Comparison of ENCODE assay signal across 13 cellular contexts in the genomic region with DNA sequence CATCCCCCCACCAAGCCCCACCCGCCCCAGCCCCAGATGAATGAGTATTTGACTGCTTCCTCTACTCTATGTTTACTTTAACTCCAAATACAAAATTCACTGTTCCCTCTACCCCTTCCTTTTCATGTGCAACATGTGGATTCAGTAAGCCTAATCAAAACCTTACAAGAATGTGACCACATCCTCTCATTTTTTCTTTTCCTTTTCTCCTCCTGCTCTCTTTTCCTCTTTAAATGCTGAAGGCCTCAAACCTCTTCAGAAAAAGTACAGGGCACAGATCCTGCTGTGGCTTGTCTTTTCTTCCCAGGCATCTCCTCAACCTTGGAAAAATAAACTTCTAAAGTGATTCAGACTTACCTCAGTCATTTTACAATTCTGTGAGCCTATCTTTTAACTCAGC.
DNase-seq lines count a peak whose midpoint lies in the region; ATAC-seq and TF ChIP-seq lines count a peak whose summit lies in the region.
"Had no signal": no experiment of that assay in that cellular context is flagged by ENCODE, and none has a peak within 500 bp of the region (broad histone marks: within the 10 kb centered on the region; RNA-seq: fewer than 3 reads in every experiment).

No MANE protein-coding gene starts in this region.

- no peak overlapping the region for H3K4me3 Mint-ChIP-seq in MCF 10A (ENCODE audit: unreplicated experiment)
- no peak overlapping the region for H3K4me3 Mint-ChIP-seq in activated CD8-positive, alpha-beta T cell treated with anti-CD3 and anti-CD28 coated beads, Interleukin-2, amount 10 ng/mL, durations not matched to agents 7 days and 5 days

- peaks cover 18% of the 10 kb centered on the region for H3K36me3 Mint-ChIP-seq in MCF 10A (ENCODE audit: insufficient read depth, unreplicated experiment)
- peaks cover 43% of the 10 kb centered on the region for H3K36me3 Mint-ChIP-seq in activated CD8-positive, alpha-beta T cell treated with anti-CD3 and anti-CD28 coated beads, Interleukin-2, amount 10 ng/mL, durations not matched to agents 7 days and 5 days (ENCODE audit: low read depth)

- intact Hi-C loops in MCF 10A (cut with micrococcal nuclease) (no loop called here), breast epithelium (cut with DNase I; ENCODE audit: low total_unique reads) (loop anchor here (5.0 kb wide), 1 partner anchor 146 kb away; no protein-coding TSS in a partner anchor)

- no peaks in the 10 kb centered on the region for H3K9me3 Mint-ChIP-seq in MCF 10A (ENCODE audit: unreplicated experiment)
- peaks cover 5% of the 10 kb centered on the region for H3K9me3 Mint-ChIP-seq in activated CD8-positive, alpha-beta T cell treated with anti-CD3 and anti-CD28 coated beads, Interleukin-2, amount 10 ng/mL, durations not matched to agents 7 days and 5 days (ENCODE audit: insufficient read depth)

- no peaks in the 10 kb centered on the region for H3K4me1 ChIP-seq in breast epithelium

- POLR2A ChIA-PET in MCF 10A (lab: Yijun Ruan, JAX) = interaction anchor here (1.4 kb wide), 1 partner anchor 16 kb away, joined by 4 read pairs; no protein-coding TSS in a partner anchor
- POLR2A ChIA-PET in activated CD8-positive, alpha-beta T cell treated with anti-CD3 and anti-CD28 coated beads, Interleukin-2, amount 10 ng/mL, durations not matched to agents 7 days and 5 days (lab: Charles Lee) = no interaction called here

- H3K27ac Mint-ChIP-seq in MCF 10A (ENCODE audit: low read depth, unreplicated experiment) = peak overlapping the region; percentile 16
- H3K27ac Mint-ChIP-seq in activated CD8-positive, alpha-beta T cell treated with anti-CD3 and anti-CD28 coated beads, Interleukin-2, amount 10 ng/mL, durations not matched to agents 7 days and 5 days = peak overlapping the region; percentile 56

- TF ChIP-seq CTCF in MCF 10A (IDR thresholded peaks at IDR 0.05; ENCODE audit: unreplicated experiment) = no peak
- TF ChIP-seq CTCF in breast epithelium (IDR thresholded peaks at IDR 0.05) = no peak

- no peaks in the 10 kb centered on the region for H3K9me3 ChIP-seq in breast epithelium

- no peaks in the 10 kb centered on the region for H3K27me3 ChIP-seq in breast epithelium

- H3K27ac ChIP-seq in breast epithelium = no peak overlapping the region
- H3K27ac ChIP-seq: C4-2B had no signal

- TF ChIP-seq POLR2A in breast epithelium (IDR thresholded peaks at IDR 0.05) = no peak

- H3K4me1 Mint-ChIP-seq in MCF 10A (ENCODE audit: insufficient read depth, unreplicated experiment) = peaks cover 6% of the 10 kb centered on the region
- H3K4me1 Mint-ChIP-seq in activated CD8-positive, alpha-beta T cell treated with anti-CD3 and anti-CD28 coated beads, Interleukin-2, amount 10 ng/mL, durations not matched to agents 7 days and 5 days (ENCODE audit: low read depth) = peaks cover 10% of the 10 kb centered on the region

- no peak for ATAC-seq in activated CD8-positive, alpha-beta T cell treated with anti-CD3 and anti-CD28 coated beads, Interleukin-2, amount 10 ng/mL, durations not matched to agents 7 days and 5 days
- ATAC-seq in HG02623 (IDR thresholded peaks at IDR 0.05; ENCODE audit: unreplicated experiment) (no peak), GM18520 (IDR thresholded peaks at IDR 0.05; ENCODE audit: unreplicated experiment) (no peak)

- DNase-seq in MCF 10A (ENCODE audit: unreplicated experiment) = no peak
- no peak for DNase-seq in breast epithelium (ENCODE audit: low spot score in 2 of 2)
- no peak for DNase-seq in activated CD8-positive, alpha-beta T cell treated with anti-CD3 and anti-CD28 coated beads, Interleukin-2, amount 10 ng/mL, durations not matched to agents 7 days and 5 days
- DNase-seq in fibroblast of the conjunctiva (ENCODE audit: low read depth) = peak; percentile 48
- DNase-seq in NOMO-1 (lab: John Stamatoyannopoulos, UW; ENCODE audit: unreplicated experiment in 2 of 2) = no peak
- DNase-seq in activated effector memory CD4-positive, alpha-beta T cell treated with anti-CD3 and anti-CD28 coated beads, Interleukin-2, amount 50 U/mL, for 16 hours = no peak
- DNase-seq: activated T-cell treated with anti-CD3 and anti-CD28 coated beads, Interleukin-2, amount 50 U/mL, for 1 hour; NCI-H2081 treated with DMSO at 0.1 percent for 48 hours; Right ventricle myocardium superior; stimulated activated CD4-positive, alpha-beta T cell treated with anti-CD3 and anti-CD28 coated beads, Interleukin-12 subunit alpha, Interleukin-12 subunit beta, amount 100 ng/mL, for 4 hours had no signal

- H3K27me3 Mint-ChIP-seq in MCF 10A (ENCODE audit: insufficient read depth, unreplicated experiment) = no peaks in the 10 kb centered on the region
- H3K27me3 Mint-ChIP-seq in activated CD8-positive, alpha-beta T cell treated with anti-CD3 and anti-CD28 coated beads, Interleukin-2, amount 10 ng/mL, durations not matched to agents 7 days and 5 days (ENCODE audit: low read depth) = no peaks in the 10 kb centered on the region

- peaks cover 11% of the 10 kb centered on the region for H3K36me3 ChIP-seq in breast epithelium

- CTCF ChIA-PET in MCF 10A (lab: Yijun Ruan, JAX) = no interaction called here
- CTCF ChIA-PET in activated CD8-positive, alpha-beta T cell treated with anti-CD3 and anti-CD28 coated beads, Interleukin-2, amount 10 ng/mL, durations not matched to agents 7 days and 5 days (lab: Charles Lee) = no interaction called here

- no TSS peak for BruUV-seq in MCF 10A (replicated peaks; lab: Mats Ljungman, UMichigan)

- no peak overlapping the region for H3K4me3 ChIP-seq in breast epithelium
